ENCODE assay signal across 13 cellular contexts in genomic region chr3:158819282-158819681, GRCh38.
"Had no signal": no experiment of that assay in that cellular context is flagged by ENCODE, and none has a peak within 500 bp of the region (broad histone marks: within the 10 kb centered on the region; RNA-seq: fewer than 3 reads in every experiment).

No MANE protein-coding gene starts in this region.

- ATAC-seq: left lobe of liver, psoas muscle had no signal

- H3K4me3 ChIP-seq: esophagus squamous epithelium, psoas muscle, stomach, thyroid gland, uterus had no signal

- H3K36me3 ChIP-seq: uterus had no signal

- H3K27ac ChIP-seq: brain microvascular endothelial cell, psoas muscle, thyroid gland, uterus had no signal

- H3K4me1 ChIP-seq: esophagus squamous epithelium, psoas muscle, stomach, thyroid gland, uterus had no signal

- H3K9me3 ChIP-seq: esophagus squamous epithelium, psoas muscle, stomach, thyroid gland, uterus had no signal

- DNase-seq: amniotic stem cell; brain microvascular endothelial cell; esophagus squamous epithelium; foreskin fibroblast; naive B cell; nucleus accumbens; psoas muscle; stimulated activated CD4-positive, alpha-beta T cell treated with anti-CD3 and anti-CD28 coated beads, Interleukin-4, amount 100 ng/mL, for 4 hours; stomach; T-helper 2 cell; thyroid gland; uterus had no signal

- H3K27me3 ChIP-seq: brain microvascular endothelial cell, esophagus squamous epithelium, stomach, thyroid gland, uterus had no signal
